Comparison of ENCODE assay signal across 16 cellular contexts in genomic region chr14:68164723-68165122, GRCh38.
A peak's percentile ranks its signal among the peaks of the same experiment; 100 is the strongest.
DNase-seq lines count a peak whose midpoint lies in the region; FAIRE-seq and TF ChIP-seq lines count a peak whose summit lies in the region.
"Had no signal": no experiment of that assay in that cellular context is flagged by ENCODE, and none has a peak within 500 bp of the region (broad histone marks: within the 10 kb centered on the region; RNA-seq: fewer than 3 reads in every experiment).

No MANE protein-coding gene starts in this region.

- H3K79me1 ChIP-seq in mesendoderm (ENCODE audit: low read length), result no peaks in the 10 kb centered on the region

- H3K4me2 ChIP-seq in mesendoderm (ENCODE audit: low read length), result no peak overlapping the region

- H2BK120ac ChIP-seq in mesendoderm (ENCODE audit: low read depth, low read length), result peak overlapping the region; percentile 73

- no peak for DNase-seq in HTR-8/SVneo (ENCODE audit: insufficient read length, low spot score)
- no peak for DNase-seq in mesendoderm
- DNase-seq in tibial artery, result no peak
- DNase-seq in KBM-7, result no peak
- no peak for DNase-seq in NCI-H1694 treated with DMSO at 0.1 percent for 48 hours (lab: John Stamatoyannopoulos, UW)
- no peak for DNase-seq in CD1c-positive myeloid dendritic cell (ENCODE audit: extremely low spot score)
- DNase-seq: activated naive CD8-positive, alpha-beta T cell treated with anti-CD3 and anti-CD28 coated beads, Interleukin-2, amount 50 U/mL, for 24 hours; activated T-cell treated with anti-CD3 and anti-CD28 coated beads, Interleukin-2, amount 50 U/mL, for 24 hours; CD8-positive, alpha-beta T cell; esophagus squamous epithelium; naive B cell; NCI-H187 treated with DMSO at 0.1 percent for 48 hours; NK-92 treated with Interleukin-12 subunit alpha and Interleukin-12 subunit beta, amount 100 ng/mL, for 24 hours; right cardiac atrium; SW 1271 had no signal

- H3K9ac ChIP-seq in mesendoderm (ENCODE audit: low read length), result no peak overlapping the region

- in situ Hi-C loops in KBM-7 (cut with MboI; ENCODE audit: low pct_unique_long_range_greater_than_20kb, low sequenced_read_pairs), result no loop called here

- H3K36me3 ChIP-seq in mesendoderm (ENCODE audit: control insufficient read depth, insufficient read depth, low read length) (no peaks in the 10 kb centered on the region), tibial artery (no peaks in the 10 kb centered on the region)
- H3K36me3 ChIP-seq: esophagus squamous epithelium had no signal

- no CpG with 5 or more reads among the region's 2 CpGs for WGBS in mesendoderm (ENCODE audit: extremely low coverage, insufficient coverage, low lambda C conversion rate)

- no peak overlapping the region for H2AK5ac ChIP-seq in mesendoderm (ENCODE audit: low read length)

- FAIRE-seq in HTR-8/SVneo (lab: Jason Lieb, UNC), result peak; percentile 94

- no peak overlapping the region for H4K5ac ChIP-seq in mesendoderm (ENCODE audit: low read length)

- no peaks in the 10 kb centered on the region for H3K79me2 ChIP-seq in mesendoderm (ENCODE audit: control insufficient read depth, insufficient read depth, low read length)

- H3K9me3 ChIP-seq in tibial artery, result no peaks in the 10 kb centered on the region
- H3K9me3 ChIP-seq: esophagus squamous epithelium had no signal

- H3K4me3 ChIP-seq in mesendoderm (ENCODE audit: low read length) (no peak overlapping the region), tibial artery (no peak overlapping the region)
- H3K4me3 ChIP-seq: esophagus squamous epithelium had no signal

- intact Hi-C loops in tibial artery (cut with DNase I; ENCODE audit: low total_unique reads), result no loop called here

- no peak overlapping the region for H4K8ac ChIP-seq in mesendoderm (ENCODE audit: low read depth, low read length)

- H3K23ac ChIP-seq in mesendoderm (ENCODE audit: low read length), result no peak overlapping the region

- H2BK5ac ChIP-seq in mesendoderm (ENCODE audit: low read length), result no peak overlapping the region

- H3K27ac ChIP-seq in VCaP, result peak overlapping the region; percentile 54
- no peak overlapping the region for H3K27ac ChIP-seq in mesendoderm (ENCODE audit: low read depth, low read length)
- peak overlapping the region; percentile 16 to 30 for H3K27ac ChIP-seq in tibial artery

- H3K4me1 ChIP-seq in mesendoderm (ENCODE audit: control insufficient read depth, low read depth, low read length) (no peaks in the 10 kb centered on the region), tibial artery (peaks cover 0 to 49% (median 34%) of the 10 kb centered on the region in 4 donors)

- H3K27me3 ChIP-seq in mesendoderm (ENCODE audit: insufficient read depth, low read length, poor library complexity) (no peaks in the 10 kb centered on the region), tibial artery (no peaks in the 10 kb centered on the region)
- H3K27me3 ChIP-seq: esophagus squamous epithelium had no signal

- H3K18ac ChIP-seq in mesendoderm (ENCODE audit: low read length), result peak overlapping the region; percentile 28

- H3K56ac ChIP-seq in mesendoderm (ENCODE audit: low read length), result no peak overlapping the region

- TF ChIP-seq CTCF in VCaP (conservative IDR thresholded peaks at IDR 0.05) (no peak), tibial artery (IDR thresholded peaks at IDR 0.05) (no peak)

- no peak overlapping the region for H2BK15ac ChIP-seq in mesendoderm (replicated peaks; ENCODE audit: low read depth)

- H3K4ac ChIP-seq in mesendoderm (ENCODE audit: low read depth, low read length), result no peak overlapping the region
